ENCODE assay signal across 1 cellular context in the genomic region with DNA sequence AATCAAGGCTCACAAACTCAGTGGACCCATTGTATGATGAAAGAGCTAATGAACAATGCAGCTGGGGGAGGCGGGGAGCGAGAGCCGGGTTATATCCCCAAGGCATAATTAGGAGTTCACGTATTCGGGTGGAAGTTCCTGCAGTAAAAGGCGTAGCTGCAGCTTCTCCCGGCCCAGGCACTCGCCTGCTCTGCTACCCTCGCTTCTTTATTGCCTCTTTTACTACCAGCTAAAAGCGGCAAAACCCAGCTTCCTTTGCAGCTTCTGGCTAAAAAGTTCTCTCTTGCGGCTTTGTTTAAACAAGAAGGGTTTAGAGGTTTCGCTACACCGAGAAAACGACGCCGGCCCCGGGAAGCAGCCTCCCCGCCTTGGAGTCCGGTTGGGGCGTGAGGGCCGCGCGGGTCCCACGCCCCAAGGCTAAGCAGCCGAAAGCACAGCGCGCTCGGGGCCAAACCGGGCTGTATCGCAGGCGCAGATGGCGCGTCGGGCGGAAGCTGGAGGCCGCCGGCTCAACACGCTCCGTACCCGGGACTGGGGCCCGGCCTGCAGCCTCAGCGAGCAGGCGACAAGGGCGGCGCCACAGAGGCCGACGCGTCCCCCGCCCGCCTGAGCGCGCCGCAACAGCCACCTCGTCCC.
TF ChIP-seq lines count a peak whose summit lies in the region.

No MANE protein-coding gene starts in this region.

TF ChIP-seq in GM12878, 131 proteins besides CTCF, POLR2A, EP300 and RAD21 (continued from another document):
- no peak for TF ChIP-seq ELK1 (IDR thresholded peaks at IDR 0.05; ENCODE audit: low read depth, low read length)
- TF ChIP-seq PML (IDR thresholded peaks at IDR 0.05; ENCODE audit: low read length): peak; percentile 57; the same call in 1 of the 2 replicates
- peak; percentile 75 for TF ChIP-seq NKRF (conservative IDR thresholded peaks at IDR 0.05)
- peak; percentile 52; the same call in 1 of the 3 replicates for TF ChIP-seq POU2F2 (IDR thresholded peaks at IDR 0.05; ENCODE audit: borderline replicate concordance, low read depth, low read length)
- TF ChIP-seq YBX1 (IDR thresholded peaks at IDR 0.05): no peak
- TF ChIP-seq RB1 (IDR thresholded peaks at IDR 0.05; ENCODE audit: borderline replicate concordance): peak; percentile 41; the same call in 1 of the 2 replicates
- TF ChIP-seq FOXM1 (IDR thresholded peaks at IDR 0.05; ENCODE audit: low read depth, low read length): no peak
- 0 out of 2 replicates have a peak, but pooled peaks have one; percentile 38 for TF ChIP-seq ASH2L (IDR thresholded peaks at IDR 0.05; ENCODE audit: borderline replicate concordance, low read depth)
- TF ChIP-seq, protein P1, sequence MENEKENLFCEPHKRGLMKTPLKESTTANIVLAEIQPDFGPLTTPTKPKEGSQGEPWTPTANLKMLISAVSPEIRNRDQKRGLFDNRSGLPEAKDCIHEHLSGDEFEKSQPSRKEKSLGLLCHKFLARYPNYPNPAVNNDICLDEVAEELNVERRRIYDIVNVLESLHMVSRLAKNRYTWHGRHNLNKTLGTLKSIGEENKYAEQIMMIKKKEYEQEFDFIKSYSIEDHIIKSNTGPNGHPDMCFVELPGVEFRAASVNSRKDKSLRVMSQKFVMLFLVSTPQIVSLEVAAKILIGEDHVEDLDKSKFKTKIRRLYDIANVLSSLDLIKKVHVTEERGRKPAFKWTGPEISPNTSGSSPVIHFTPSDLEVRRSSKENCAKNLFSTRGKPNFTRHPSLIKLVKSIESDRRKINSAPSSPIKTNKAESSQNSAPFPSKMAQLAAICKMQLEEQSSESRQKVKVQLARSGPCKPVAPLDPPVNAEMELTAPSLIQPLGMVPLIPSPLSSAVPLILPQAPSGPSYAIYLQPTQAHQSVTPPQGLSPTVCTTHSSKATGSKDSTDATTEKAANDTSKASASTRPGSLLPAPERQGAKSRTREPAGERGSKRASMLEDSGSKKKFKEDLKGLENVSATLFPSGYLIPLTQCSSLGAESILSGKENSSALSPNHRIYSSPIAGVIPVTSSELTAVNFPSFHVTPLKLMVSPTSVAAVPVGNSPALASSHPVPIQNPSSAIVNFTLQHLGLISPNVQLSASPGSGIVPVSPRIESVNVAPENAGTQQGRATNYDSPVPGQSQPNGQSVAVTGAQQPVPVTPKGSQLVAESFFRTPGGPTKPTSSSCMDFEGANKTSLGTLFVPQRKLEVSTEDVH (IDR thresholded peaks at IDR 0.05; ENCODE audit: low read depth, partially characterized antibody): peak; percentile 46
- peak; percentile 38; the same call in 1 of the 2 replicates for TF ChIP-seq MXI1 (IDR thresholded peaks at IDR 0.05; ENCODE audit: low read depth, low read length)
- peak; percentile 81 for TF ChIP-seq SMARCA5 (IDR thresholded peaks at IDR 0.05)
- TF ChIP-seq CBFB (IDR thresholded peaks at IDR 0.05; ENCODE audit: low read depth): no peak
- peak; percentile 55 for TF ChIP-seq ZNF687 (IDR thresholded peaks at IDR 0.05)
- TF ChIP-seq TCF12 (IDR thresholded peaks at IDR 0.05; ENCODE audit: low read depth, low read length): peak; percentile 47; the same call in 1 of the 2 replicates
- peak; percentile 57 for TF ChIP-seq NBN (IDR thresholded peaks at IDR 0.05)
- TF ChIP-seq IKZF1 (conservative IDR thresholded peaks at IDR 0.05): peak; percentile 61; the same call in 1 of the 2 replicates
- TF ChIP-seq TCF7 (IDR thresholded peaks at IDR 0.05; ENCODE audit: borderline replicate concordance): no peak
- TF ChIP-seq DPF2 (IDR thresholded peaks at IDR 0.05): peak; percentile 79
- TF ChIP-seq RELB (IDR thresholded peaks at IDR 0.05; ENCODE audit: low read depth): peak; percentile 27; the same call in 1 of the 2 replicates
- TF ChIP-seq GATAD2B (conservative IDR thresholded peaks at IDR 0.05; ENCODE audit: low read depth): no peak; the same call in 1 of the 2 replicates
- 0 out of 2 replicates have a peak, but pooled peaks have one; percentile 19 for TF ChIP-seq MTA2 (IDR thresholded peaks at IDR 0.05; ENCODE audit: low read depth)
- TF ChIP-seq TAF1 (IDR thresholded peaks at IDR 0.05; ENCODE audit: borderline replicate concordance, low read depth, low read length): peak; percentile 89
- peak; percentile 87 for TF ChIP-seq BACH1 (IDR thresholded peaks at IDR 0.05; ENCODE audit: borderline replicate concordance)
- TF ChIP-seq ZNF207 (IDR thresholded peaks at IDR 0.05; ENCODE audit: borderline replicate concordance): peak; percentile 38; the same call in 1 of the 2 replicates
- TF ChIP-seq YY1 (IDR thresholded peaks at IDR 0.05; ENCODE audit: low read depth, low read length): peak; percentile 54; the same call in 1 of the 2 replicates
- no peak for TF ChIP-seq MEF2A (IDR thresholded peaks at IDR 0.05; ENCODE audit: insufficient read depth, low read depth, low read length)
- peak; percentile 9 for TF ChIP-seq SP1 (IDR thresholded peaks at IDR 0.05; ENCODE audit: low read depth, low read length)
